ENCODE assay signal across 19 cellular contexts in the genomic region with DNA sequence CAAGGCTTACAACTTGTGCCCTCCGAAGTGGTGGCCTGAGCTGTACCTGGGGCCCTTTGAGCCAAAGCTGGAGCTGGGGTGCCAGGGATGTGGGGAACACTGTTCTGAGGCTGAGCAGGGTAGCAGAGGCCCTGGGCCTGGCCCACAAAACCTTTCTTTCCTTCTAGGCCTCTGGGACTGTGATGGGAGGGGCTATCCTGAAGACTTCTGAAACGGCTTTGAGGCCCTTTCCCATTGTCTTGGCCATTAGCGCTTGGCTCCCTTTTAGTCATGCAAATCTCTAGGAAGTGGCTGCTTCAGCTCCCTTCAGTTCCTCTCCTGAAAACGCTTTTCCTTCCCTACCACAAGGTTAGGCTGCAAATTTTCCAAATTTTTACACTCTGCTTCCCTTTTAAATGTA. TPM values are rescaled to one million over a fixed set of nuclear protein-coding genes. Genes with fewer than 3 reads are reported as not detected.
DNase-seq lines count a peak whose midpoint lies in the region; ATAC-seq and TF ChIP-seq lines count a peak whose summit lies in the region.
"Had no signal": no experiment of that assay in that cellular context is flagged by ENCODE, and none has a peak within 500 bp of the region (broad histone marks: within the 10 kb centered on the region; RNA-seq: fewer than 3 reads in every experiment).

No MANE protein-coding gene starts in this region.

- H3K27me3 Mint-ChIP-seq in endothelial cell (ENCODE audit: unreplicated experiment), result peaks cover 3% of the 10 kb centered on the region

- DNase-seq in ELF-1 (ENCODE audit: low read depth, low spot score), result peak; percentile 83
- DNase-seq in endothelial cell (ENCODE audit: low spot score), result no peak
- peak; percentile 83 for DNase-seq in mesendoderm
- no peak for DNase-seq in EL
- no peak for DNase-seq in NCI-H82 (lab: John Stamatoyannopoulos, UW)
- DNase-seq: ACHN; CD8-positive, alpha-beta T cell; DMS79 treated with DMSO at 0.1 percent for 48 hours; GF-D8; KBM-7; NCI-H1048; NCI-H226; NCI-H526 had no signal

- H2BK5ac ChIP-seq in mesendoderm (ENCODE audit: low read length), result no peak overlapping the region

- WGBS in mesendoderm (ENCODE audit: extremely low coverage, insufficient coverage, low lambda C conversion rate), result no CpG with 5 or more reads among the region's 4 CpGs

- H2BK15ac ChIP-seq in mesendoderm (replicated peaks; ENCODE audit: low read depth), result no peak overlapping the region

- no peaks in the 10 kb centered on the region for H3K79me2 ChIP-seq in mesendoderm (ENCODE audit: control insufficient read depth, insufficient read depth, low read length)

- no peak overlapping the region for H3K56ac ChIP-seq in mesendoderm (ENCODE audit: low read length)

- H2BK120ac ChIP-seq in mesendoderm (ENCODE audit: low read depth, low read length), result no peak overlapping the region

- H3K4me2 ChIP-seq in mesendoderm (ENCODE audit: low read length), result no peak overlapping the region

- H3K4me1 Mint-ChIP-seq in endothelial cell (ENCODE audit: unreplicated experiment), result peaks cover 24% of the 10 kb centered on the region

- H3K9me3 ChIP-seq in HUES48 (ENCODE audit: control insufficient read depth, insufficient read depth, low read length), result peaks cover 9% of the 10 kb centered on the region

- peaks cover 52% of the 10 kb centered on the region for H3K4me1 ChIP-seq in HUES48 (ENCODE audit: control insufficient read depth, insufficient read depth, low read length)
- no peaks in the 10 kb centered on the region for H3K4me1 ChIP-seq in mesendoderm (ENCODE audit: control insufficient read depth, low read depth, low read length)

- H4K8ac ChIP-seq in mesendoderm (ENCODE audit: low read depth, low read length), result no peak overlapping the region

- H3K4me3 Mint-ChIP-seq in endothelial cell (ENCODE audit: unreplicated experiment), result no peak overlapping the region
- H3K4me3 Mint-ChIP-seq: CD8-positive, alpha-beta T cell had no signal

- H3K36me3 ChIP-seq in HUES48 (ENCODE audit: control insufficient read depth, insufficient read depth, low read length) (no peaks in the 10 kb centered on the region), mesendoderm (ENCODE audit: control insufficient read depth, insufficient read depth, low read length) (no peaks in the 10 kb centered on the region)

- no peak overlapping the region for H4K5ac ChIP-seq in mesendoderm (ENCODE audit: low read length)

- peak overlapping the region; percentile 82 for H3K27ac ChIP-seq in HUES48 (ENCODE audit: low read depth, low read length)
- H3K27ac ChIP-seq in mesendoderm (ENCODE audit: low read depth, low read length), result no peak overlapping the region

- H3K9me3 Mint-ChIP-seq in endothelial cell (ENCODE audit: unreplicated experiment), result no peaks in the 10 kb centered on the region
- H3K9me3 Mint-ChIP-seq: CD8-positive, alpha-beta T cell had no signal

- no peak overlapping the region for H3K23ac ChIP-seq in mesendoderm (ENCODE audit: low read length)

- H3K18ac ChIP-seq in mesendoderm (ENCODE audit: low read length), result no peak overlapping the region

- peak overlapping the region; percentile 74 for H3K27ac Mint-ChIP-seq in endothelial cell (ENCODE audit: unreplicated experiment)
- H3K27ac Mint-ChIP-seq: CD8-positive, alpha-beta T cell had no signal

- no peak for ATAC-seq in GM18517 (IDR thresholded peaks at IDR 0.05; ENCODE audit: unreplicated experiment)
- ATAC-seq: CD8-positive, alpha-beta T cell; HCT116 had no signal

- no peak for TF ChIP-seq CTCF in endothelial cell (IDR thresholded peaks at IDR 0.05; ENCODE audit: unreplicated experiment)

- no peak overlapping the region for H3K4ac ChIP-seq in mesendoderm (ENCODE audit: low read depth, low read length)

- H2AK5ac ChIP-seq in mesendoderm (ENCODE audit: low read length), result no peak overlapping the region

- H3K79me1 ChIP-seq in mesendoderm (ENCODE audit: low read length), result no peaks in the 10 kb centered on the region

- H3K36me3 Mint-ChIP-seq in endothelial cell (ENCODE audit: low read depth, unreplicated experiment), result peaks cover 4% of the 10 kb centered on the region
- H3K36me3 Mint-ChIP-seq: CD8-positive, alpha-beta T cell had no signal

- H3K27me3 ChIP-seq in HUES48 (ENCODE audit: control insufficient read depth, insufficient read depth, low read length) (no peaks in the 10 kb centered on the region), mesendoderm (ENCODE audit: insufficient read depth, low read length, poor library complexity) (no peaks in the 10 kb centered on the region)

- H3K9ac ChIP-seq in HUES48 (ENCODE audit: low read depth, low read length) (no peak overlapping the region), mesendoderm (ENCODE audit: low read length) (no peak overlapping the region)

- H3K4me3 ChIP-seq in HUES48 (ENCODE audit: low read depth, low read length) (peak overlapping the region; percentile 29), mesendoderm (ENCODE audit: low read length) (no peak overlapping the region)

RNA-seq across cellular contexts. Expression of a gene that starts 16.8 kb away (rescaled TPM):
- not detected for total RNA-seq in endothelial cell (ENCODE audit: unreplicated experiment)
- 0.32 TPM for polyA plus RNA-seq in mesendoderm (2013, experiment 1 of 2)
- 0.29 TPM for polyA plus RNA-seq in mesendoderm (2013, experiment 2 of 2)
- total RNA-seq: CD8-positive, alpha-beta T cell; HT1080; M059J; SK-MEL-5 had no signal

RNA-seq across cellular contexts. Expression of a gene that starts 46.9 kb away (rescaled TPM):
- 57.0 TPM for total RNA-seq in endothelial cell (ENCODE audit: unreplicated experiment)
- 1.5 TPM for polyA plus RNA-seq in mesendoderm (2013, experiment 1 of 2)
- 1.4 TPM for polyA plus RNA-seq in mesendoderm (2013, experiment 2 of 2)
- total RNA-seq: HT1080, SK-MEL-5 had no signal

Comparison
In these comparisons a context has a peak if more than half of its experiments do, and no peak if none do; other contexts are left out.
1. DNase-seq: peak in ELF-1 (single experiment) and mesendoderm (single experiment); none in endothelial cell (single experiment), EL (single experiment) and NCI-H82 (single experiment).